ENCODE assay signal across 13 cellular contexts in genomic region chr1:7224081-7224534, GRCh38.
"Had no signal": no experiment of that assay in that cellular context is flagged by ENCODE, and none has a peak within 500 bp of the region (broad histone marks: within the 10 kb centered on the region; RNA-seq: fewer than 3 reads in every experiment).

No MANE protein-coding gene starts in this region.

- H3K9me3 ChIP-seq: left lung, ovary, thoracic aorta had no signal

- H3K27me3 ChIP-seq: ovary, sigmoid colon had no signal

- H3K27ac ChIP-seq: left lung, ovary, sigmoid colon, thoracic aorta had no signal

- ATAC-seq: left lung; stimulated activated naive CD8-positive, alpha-beta T cell treated with anti-CD3 and anti-CD28 coated beads, Interleukin-15, amount 100 ng/mL, for 72 hours; T-helper 17 cell had no signal

- H3K4me3 ChIP-seq: left lung, ovary, sigmoid colon, thoracic aorta had no signal

- H3K4me1 ChIP-seq: left lung had no signal

- DNase-seq: activated B cell treated with CpG ODN at 0.5 μM for 24 hours; activated CD4-positive, alpha-beta T cell treated with anti-CD3 and anti-CD28 coated beads, Interleukin-2, amount 50 U/mL, for 1 hour; activated T-cell treated with anti-CD3 and anti-CD28 coated beads, Interleukin-2, amount 50 U/mL, for 1 hour; amygdala; left lung; nephron progenitor cell; ovary; sigmoid colon; stimulated activated CD4-positive, alpha-beta T cell treated with anti-CD3 and anti-CD28 coated beads, Interleukin-4, amount 100 ng/mL, for 1 hour; stimulated activated CD8-positive, alpha-beta memory T cell treated with anti-CD3 and anti-CD28 coated beads, Interleukin-4, amount 100 ng/mL, for 48 hours; stimulated activated naive CD8-positive, alpha-beta T cell treated with anti-CD3 and anti-CD28 coated beads, Interleukin-15, amount 100 ng/mL, for 72 hours; T-helper 17 cell had no signal

- H3K36me3 ChIP-seq: left lung, ovary, sigmoid colon, thoracic aorta had no signal
